Comparison of ENCODE assay signal across 37 cellular contexts in genomic region chr14:19900999-19901398, GRCh38. TPM values are rescaled to one million over a fixed set of nuclear protein-coding genes. Genes with fewer than 3 reads are reported as not detected.
"Had no signal": no experiment of that assay in that cellular context is flagged by ENCODE, and none has a peak within 500 bp of the region (broad histone marks: within the 10 kb centered on the region; RNA-seq: fewer than 3 reads in every experiment).

No MANE protein-coding gene starts in this region.

- H3K36me3 ChIP-seq: left lung, ovary, right atrium auricular region, right lobe of liver, tibial nerve, uterus had no signal

- H3K4me3 ChIP-seq: left lung, lung, ovary, right atrium auricular region, right lobe of liver, smooth muscle cell, tibial nerve, uterus had no signal

- H3K27ac ChIP-seq: left lung, ovary, right atrium auricular region, right lobe of liver, tibial nerve, uterus had no signal

- H3K4me1 Mint-ChIP-seq: immature natural killer cell; mesothelial cell of epicardium; naive thymus-derived CD4-positive, alpha-beta T cell; stimulated activated naive B cell treated with anti-CD40 and anti-IgM and Interleukin-4, amounts not matched to agents 10 μg/mL and 1 μg/mL and 100 μg/mL, for 72 hours had no signal

- H3K9me3 ChIP-seq: ovary, uterus had no signal

- H3K27ac Mint-ChIP-seq: immature natural killer cell; mesothelial cell of epicardium; naive thymus-derived CD4-positive, alpha-beta T cell; natural killer cell treated with Interleukin-12 subunit alpha and Interleukin-12 subunit beta and Interleukin-15 and Interleukin-18, amount 100 ng/mL, for 72 hours; progenitor cell of endocrine pancreas; stimulated activated naive B cell treated with anti-CD40 and anti-IgM and Interleukin-4, amounts not matched to agents 10 μg/mL and 1 μg/mL and 100 μg/mL, for 72 hours; stimulated activated naive CD8-positive, alpha-beta T cell treated with anti-CD3 and anti-CD28 coated beads, Interleukin-15, Interleukin-2, amounts not matched to agents 100 ng/mL and 50 ng/mL, for 24 hours had no signal

- H3K4me1 ChIP-seq: left lung, right atrium auricular region, right lobe of liver, tibial nerve, uterus had no signal

- FAIRE-seq: islet of Langerhans, kidney had no signal

- H3K27me3 ChIP-seq: left lung, ovary, right atrium auricular region, right lobe of liver, tibial nerve, uterus had no signal

- H3K4me2 ChIP-seq: smooth muscle cell had no signal

- DNase-seq: head of caudate nucleus; hypothalamus; immature natural killer cell; kidney; left colon; mesendoderm; naive thymus-derived CD4-positive, alpha-beta T cell; ovary; right lobe of liver; stimulated activated CD4-positive, alpha-beta T cell treated with anti-CD3 and anti-CD28 coated beads, Interleukin-1b, Interleukin-23, amount 100 ng/mL, for 48 hours; stimulated activated CD4-positive, alpha-beta T cell treated with anti-CD3 and anti-CD28 coated beads, Interleukin-2, amount 100 ng/mL, for 48 hours; stimulated activated CD4-positive, alpha-beta T cell treated with anti-CD3 and anti-CD28 coated beads, Interleukin-4, amount 100 ng/mL, for 4 hours; stimulated activated CD8-positive, alpha-beta memory T cell treated with anti-CD3 and anti-CD28 coated beads, Interleukin-4, amount 100 ng/mL, for 48 hours; stimulated activated naive B cell treated with anti-CD40 and anti-IgM and Interleukin-4, amounts not matched to agents 10 μg/mL and 1 μg/mL and 100 μg/mL, for 72 hours; substantia nigra; uterus had no signal

- ATAC-seq: left colon; left lung; naive thymus-derived CD4-positive, alpha-beta T cell; natural killer cell treated with Interleukin-12 subunit alpha and Interleukin-12 subunit beta and Interleukin-15 and Interleukin-18, amount 100 ng/mL, for 72 hours; stimulated activated naive B cell treated with anti-CD40 and anti-IgM and Interleukin-4, amounts not matched to agents 10 μg/mL and 1 μg/mL and 100 μg/mL, for 72 hours had no signal

- H3K27me3 Mint-ChIP-seq: natural killer cell treated with Interleukin-12 subunit alpha and Interleukin-12 subunit beta and Interleukin-15 and Interleukin-18, amount 100 ng/mL, for 72 hours; progenitor cell of endocrine pancreas; stimulated activated naive B cell treated with anti-CD40 and anti-IgM and Interleukin-4, amounts not matched to agents 10 μg/mL and 1 μg/mL and 100 μg/mL, for 72 hours; stimulated activated naive CD8-positive, alpha-beta T cell treated with anti-CD3 and anti-CD28 coated beads, Interleukin-15, Interleukin-2, amounts not matched to agents 100 ng/mL and 50 ng/mL, for 24 hours had no signal

- H3K4me3 Mint-ChIP-seq: immature natural killer cell; mesothelial cell of epicardium; naive thymus-derived CD4-positive, alpha-beta T cell; natural killer cell treated with Interleukin-12 subunit alpha and Interleukin-12 subunit beta and Interleukin-15 and Interleukin-18, amount 100 ng/mL, for 72 hours; stimulated activated naive B cell treated with anti-CD40 and anti-IgM and Interleukin-4, amounts not matched to agents 10 μg/mL and 1 μg/mL and 100 μg/mL, for 72 hours; stimulated activated naive CD8-positive, alpha-beta T cell treated with anti-CD3 and anti-CD28 coated beads, Interleukin-15, Interleukin-2, amounts not matched to agents 100 ng/mL and 50 ng/mL, for 24 hours had no signal

RNA-seq across cellular contexts. Expression of gene OR4K5, which starts 19.4 kb away (rescaled TPM):
- total RNA-seq: kidney; left colon; left lung; liver; lung; mesothelial cell of epicardium; mononuclear cell; myocyte; naive thymus-derived CD4-positive, alpha-beta T cell; natural killer cell treated with Interleukin-12 subunit alpha and Interleukin-12 subunit beta and Interleukin-15 and Interleukin-18, amount 100 ng/mL, for 72 hours; omental fat pad; ovary; progenitor cell of endocrine pancreas; pulmonary artery endothelial cell; renal cortical epithelial cell; right atrium auricular region; right lobe of liver; skeletal muscle tissue; smooth muscle cell; temporal lobe; tibial nerve; ureter; uterus had no signal
- polyA plus RNA-seq: immature natural killer cell; liver; lung; naive thymus-derived CD4-positive, alpha-beta T cell; neural cell; ovary; smooth muscle cell; thymus had no signal

RNA-seq across cellular contexts. Expression of gene OR4K2, which starts 26.1 kb away (rescaled TPM):
- total RNA-seq: kidney; left colon; left lung; liver; lung; mesothelial cell of epicardium; myocyte; naive thymus-derived CD4-positive, alpha-beta T cell; natural killer cell treated with Interleukin-12 subunit alpha and Interleukin-12 subunit beta and Interleukin-15 and Interleukin-18, amount 100 ng/mL, for 72 hours; omental fat pad; ovary; progenitor cell of endocrine pancreas; pulmonary artery endothelial cell; renal cortical epithelial cell; right atrium auricular region; right lobe of liver; skeletal muscle tissue; smooth muscle cell; temporal lobe; ureter; uterus had no signal
- polyA plus RNA-seq: immature natural killer cell; liver; lung; naive thymus-derived CD4-positive, alpha-beta T cell; neural cell; ovary; smooth muscle cell had no signal

RNA-seq across cellular contexts. Expression of gene OR4K1, which starts 29.7 kb away (rescaled TPM):
- total RNA-seq: kidney; left colon; left lung; liver; lung; mesothelial cell of epicardium; myocyte; naive thymus-derived CD4-positive, alpha-beta T cell; natural killer cell treated with Interleukin-12 subunit alpha and Interleukin-12 subunit beta and Interleukin-15 and Interleukin-18, amount 100 ng/mL, for 72 hours; omental fat pad; ovary; progenitor cell of endocrine pancreas; pulmonary artery endothelial cell; renal cortical epithelial cell; right atrium auricular region; right lobe of liver; skeletal muscle tissue; smooth muscle cell; temporal lobe; tibial nerve; ureter; uterus had no signal
- polyA plus RNA-seq: immature natural killer cell; liver; lung; naive thymus-derived CD4-positive, alpha-beta T cell; neural cell; ovary; smooth muscle cell had no signal
